ENCODE assay signal across 21 cellular contexts in genomic region chr17:40714473-40714872, GRCh38. TPM values are rescaled to one million over a fixed set of nuclear protein-coding genes. Genes with fewer than 3 reads are reported as not detected.
DNase-seq lines count a peak whose midpoint lies in the region; TF ChIP-seq lines count a peak whose summit lies in the region.
"Had no signal": no experiment of that assay in that cellular context is flagged by ENCODE, and none has a peak within 500 bp of the region (broad histone marks: within the 10 kb centered on the region; RNA-seq: fewer than 3 reads in every experiment).

No MANE protein-coding gene starts in this region.

- H3K4me3 ChIP-seq in OCI-LY3 (ENCODE audit: low read length) = no peak overlapping the region
- no peak overlapping the region for H3K4me3 ChIP-seq in epithelial cell of proximal tubule (ENCODE audit: low read depth, low read length)
- no peak overlapping the region for H3K4me3 ChIP-seq in retinal pigment epithelial cell (ENCODE audit: low read length)
- H3K4me3 ChIP-seq: ascending aorta, PC-9, testis had no signal

- no peak overlapping the region for H3K27ac ChIP-seq in OCI-LY3 (ENCODE audit: low read length)
- H3K27ac ChIP-seq: ascending aorta, epithelial cell of prostate, PC-9, testis had no signal

- TF ChIP-seq CTCF in GM12872 (IDR thresholded peaks at IDR 0.05; ENCODE audit: insufficient read depth, low read depth, low read length) (0 out of 3 replicates have a peak, but pooled peaks have one; percentile 9), OCI-LY3 (IDR thresholded peaks at IDR 0.05; ENCODE audit: low read depth, low read length) (peak; percentile 26), epithelial cell of proximal tubule (conservative IDR thresholded peaks at IDR 0.05; ENCODE audit: low read depth, low read length) (peak; percentile 47), retinal pigment epithelial cell (conservative IDR thresholded peaks at IDR 0.05; ENCODE audit: low read depth, low read length) (peak; percentile 24)

- DNase-seq in epithelial cell of proximal tubule (ENCODE audit: low read depth) (no peak), retinal pigment epithelial cell (ENCODE audit: low read depth) (no peak), hepatic stellate cell (ENCODE audit: low spot score) (no peak), NCI-H510A treated with DMSO at 0.1 percent for 48 hours (lab: John Stamatoyannopoulos, UW) (no peak), middle frontal gyrus (ENCODE audit: extremely low spot score, low spot score) (no peak)
- DNase-seq: activated CD4-positive, alpha-beta T cell treated with anti-CD3 and anti-CD28 coated beads, Interleukin-2, amount 10 ng/mL, durations not matched to agents 7 days and 5 days; DMS79 treated with DMSO at 0.1 percent for 48 hours; foreskin melanocyte; H7; NCI-H748 treated with DMSO at 0.1 percent for 48 hours; nucleus accumbens; PC-9; stimulated activated CD4-positive, alpha-beta T cell treated with anti-CD3 and anti-CD28 coated beads, Interleukin-2, amount 100 ng/mL, for 48 hours; stimulated activated naive B cell treated with anti-CD40 and anti-IgM and Interleukin-4, amounts not matched to agents 10 μg/mL and 1 μg/mL and 100 μg/mL, for 72 hours; testis had no signal

- no peak overlapping the region for H2AFZ ChIP-seq in OCI-LY3 (ENCODE audit: low read depth, low read length)
- H2AFZ ChIP-seq: PC-9 had no signal

- H3K79me2 ChIP-seq in OCI-LY3 (ENCODE audit: low read length) = no peaks in the 10 kb centered on the region

- no peaks in the 10 kb centered on the region for H3K4me1 ChIP-seq in OCI-LY3 (ENCODE audit: low read length)
- H3K4me1 ChIP-seq: ascending aorta, testis had no signal

- H3K9me3 ChIP-seq in OCI-LY3 (ENCODE audit: insufficient read depth, low read length) = no peaks in the 10 kb centered on the region
- H3K9me3 ChIP-seq: ascending aorta, testis had no signal

- H3K9ac ChIP-seq in OCI-LY3 (ENCODE audit: low read length) = no peak overlapping the region

- H4K20me1 ChIP-seq in OCI-LY3 (ENCODE audit: insufficient read depth, low read length) = no peaks in the 10 kb centered on the region

- no peak overlapping the region for H3K4me2 ChIP-seq in OCI-LY3 (ENCODE audit: low read length)
- H3K4me2 ChIP-seq: PC-9 had no signal

- no peaks in the 10 kb centered on the region for H3K36me3 ChIP-seq in OCI-LY3 (replicated peaks; ENCODE audit: low read depth, low read length)
- H3K36me3 ChIP-seq: ascending aorta had no signal

- no peaks in the 10 kb centered on the region for H3K27me3 ChIP-seq in OCI-LY3 (ENCODE audit: low read depth, low read length)
- H3K27me3 ChIP-seq: ascending aorta, testis had no signal

RNA-seq across cellular contexts. Expression of gene KRT24, which starts 10.9 kb away (rescaled TPM):
- not detected in 2 replicates for total RNA-seq in epithelial cell of proximal tubule
- total RNA-seq: activated CD4-positive, alpha-beta T cell treated with anti-CD3 and anti-CD28 coated beads, Interleukin-2, amount 10 ng/mL, durations not matched to agents 7 days and 5 days; activated T-helper 17 cell treated with anti-CD3 and anti-CD28 coated beads, Interleukin-2, amount 50 U/mL, for 72 hours; ascending aorta; H7; lung microvascular endothelial cell; PC-9 had no signal

RNA-seq across cellular contexts. Expression of gene KRT25, which starts 40.7 kb away (rescaled TPM):
- 0.17 TPM in 1 of 2 replicates, not detected in the other for total RNA-seq in epithelial cell of proximal tubule
- total RNA-seq: activated CD4-positive, alpha-beta T cell treated with anti-CD3 and anti-CD28 coated beads, Interleukin-2, amount 10 ng/mL, durations not matched to agents 7 days and 5 days; activated T-helper 17 cell treated with anti-CD3 and anti-CD28 coated beads, Interleukin-2, amount 50 U/mL, for 72 hours; ascending aorta; H7; lung microvascular endothelial cell; PC-9 had no signal

RNA-seq across cellular contexts. Expression of gene KRT222, which starts 49.5 kb away (rescaled TPM):
- total RNA-seq in epithelial cell of proximal tubule = not detected in 2 replicates
- total RNA-seq: activated CD4-positive, alpha-beta T cell treated with anti-CD3 and anti-CD28 coated beads, Interleukin-2, amount 10 ng/mL, durations not matched to agents 7 days and 5 days; activated T-helper 17 cell treated with anti-CD3 and anti-CD28 coated beads, Interleukin-2, amount 50 U/mL, for 72 hours; lung microvascular endothelial cell; PC-9 had no signal

RNA-seq across cellular contexts. Expression of gene KRT26, which starts 57.5 kb away (rescaled TPM):
- total RNA-seq in epithelial cell of proximal tubule = not detected in 2 replicates
- total RNA-seq: activated CD4-positive, alpha-beta T cell treated with anti-CD3 and anti-CD28 coated beads, Interleukin-2, amount 10 ng/mL, durations not matched to agents 7 days and 5 days; activated T-helper 17 cell treated with anti-CD3 and anti-CD28 coated beads, Interleukin-2, amount 50 U/mL, for 72 hours; ascending aorta; H7; lung microvascular endothelial cell; PC-9 had no signal
